8 cellular contexts compared by ENCODE assay signal in the genomic region with DNA sequence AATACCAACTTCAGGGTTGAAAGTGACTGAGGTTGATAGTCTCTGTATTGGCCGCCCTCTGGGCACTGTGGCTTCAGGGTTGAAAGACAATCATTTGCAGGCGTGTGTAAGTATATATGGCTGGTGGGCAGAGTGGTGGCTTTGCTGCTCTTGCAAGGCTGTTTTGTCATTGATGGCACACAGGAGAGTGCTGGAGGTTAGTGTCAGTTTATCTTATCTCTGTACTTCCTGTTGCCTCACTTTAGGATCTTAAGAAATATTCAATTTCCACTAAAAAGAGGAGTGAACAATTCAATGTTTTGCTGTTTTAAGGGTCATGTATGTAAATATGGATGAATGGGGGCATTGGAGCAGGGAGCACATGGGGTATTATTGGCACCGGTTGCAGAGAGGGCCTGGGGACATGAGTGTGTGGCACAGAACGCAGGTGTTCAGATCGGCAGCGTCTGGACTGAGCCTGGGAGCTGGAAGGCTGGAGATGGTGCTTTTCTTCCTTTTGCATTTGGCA. TPM values are rescaled to one million over a fixed set of nuclear protein-coding genes. Genes with fewer than 3 reads are reported as not detected.
DNase-seq lines count a peak whose midpoint lies in the region; ATAC-seq, FAIRE-seq and TF ChIP-seq lines count a peak whose summit lies in the region.

No MANE protein-coding gene starts in this region.

- no peak overlapping the region for H2AFZ ChIP-seq in astrocyte (ENCODE audit: low read depth, low read length)
- no peak overlapping the region for H2AFZ ChIP-seq in neural progenitor cell (replicated peaks)

- TF ChIP-seq CTCF in NB4 (IDR thresholded peaks at IDR 0.05; ENCODE audit: low read depth, low read length) (no peak), astrocyte (IDR thresholded peaks at IDR 0.05; ENCODE audit: insufficient read depth, low read depth, low read length) (no peak), stomach (IDR thresholded peaks at IDR 0.05) (no peak), neural progenitor cell (IDR thresholded peaks at IDR 0.05) (no peak)

- H3K9me3 ChIP-seq in astrocyte (ENCODE audit: insufficient read depth, low read depth, low read length) (no peaks in the 10 kb centered on the region), stomach (no peaks in the 10 kb centered on the region), neural progenitor cell (ENCODE audit: low read depth) (no peaks in the 10 kb centered on the region)

- peak; percentile 67 for DNase-seq in activated CD8-positive, alpha-beta memory T cell treated with anti-CD3 and anti-CD28 coated beads for 24 hours
- DNase-seq in activated CD8-positive, alpha-beta memory T cell treated with anti-CD3 and anti-CD28 coated beads, Interleukin-2, amount 50 U/mL, for 4 hours: no peak
- DNase-seq in NB4 (ENCODE audit: low read depth): peak; percentile 98
- DNase-seq in astrocyte (ENCODE audit: low read depth): no peak
- DNase-seq in stomach: no peak
- DNase-seq in NCI-H524 treated with DMSO at 0.1 percent for 48 hours (lab: John Stamatoyannopoulos, UW): no peak
- no peak for DNase-seq in neural progenitor cell (ENCODE audit: low spot score)

- H3F3A ChIP-seq in neural progenitor cell (ENCODE audit: low read depth): no peaks in the 10 kb centered on the region

- H3K4me1 Mint-ChIP-seq in astrocyte (ENCODE audit: low read depth, unreplicated experiment): peaks cover 42% of the 10 kb centered on the region
- peaks cover 21% of the 10 kb centered on the region for H3K4me1 Mint-ChIP-seq in neural progenitor cell

- H3K4me1 ChIP-seq in astrocyte (ENCODE audit: insufficient read depth, low read length) (peaks cover 12% of the 10 kb centered on the region), stomach (peaks cover 28 to 77% (median 53%) of the 10 kb centered on the region in 4 donors), neural progenitor cell (peaks cover 30% of the 10 kb centered on the region)

- no peak for FAIRE-seq in astrocyte (lab: Jason Lieb, UNC)

- intact Hi-C loops in stomach (cut with DNase I; ENCODE audit: low total_unique reads): no loop called here

- H4K20me1 ChIP-seq in astrocyte (ENCODE audit: insufficient read depth, low read length): peaks cover 89% of the 10 kb centered on the region
- peaks cover 68% of the 10 kb centered on the region for H4K20me1 ChIP-seq in neural progenitor cell (ENCODE audit: low read depth)

- H3K4me2 ChIP-seq in astrocyte (ENCODE audit: low read length) (peak overlapping the region; percentile 20), neural progenitor cell (no peak overlapping the region)

- ATAC-seq in GM21737 (IDR thresholded peaks at IDR 0.05; ENCODE audit: unreplicated experiment): no peak

- TF ChIP-seq POLR2A in NB4 (IDR thresholded peaks at IDR 0.05; ENCODE audit: extremely low read depth, insufficient read length): peak; percentile 32
- TF ChIP-seq POLR2A in stomach (IDR thresholded peaks at IDR 0.05): no peak

- 45 to 76% (median 62%) methylated on average over 6 of the region's 6 CpGs for WGBS in stomach, 5 donors

- peak overlapping the region; percentile 56 for H3K4me3 ChIP-seq in NB4 (ENCODE audit: low read depth, low read length)
- no peak overlapping the region for H3K4me3 ChIP-seq in astrocyte (ENCODE audit: insufficient read depth, low read depth, low read length)
- no peak overlapping the region for H3K4me3 ChIP-seq in stomach
- no peak overlapping the region for H3K4me3 ChIP-seq in neural progenitor cell

- H3K27ac Mint-ChIP-seq in astrocyte (ENCODE audit: unreplicated experiment) (no peak overlapping the region), neural progenitor cell (no peak overlapping the region)

- H3K9ac ChIP-seq in astrocyte (ENCODE audit: low read length) (no peak overlapping the region), neural progenitor cell (no peak overlapping the region)

- no peak for TF ChIP-seq EP300 in stomach (IDR thresholded peaks at IDR 0.05)

- H3K27me3 ChIP-seq in astrocyte (ENCODE audit: insufficient read depth, low read length) (no peaks in the 10 kb centered on the region), stomach (no peaks in the 10 kb centered on the region), neural progenitor cell (no peaks in the 10 kb centered on the region)

- no peaks in the 10 kb centered on the region for H3K36me3 ChIP-seq in astrocyte (ENCODE audit: insufficient read depth, low read length)
- no peaks in the 10 kb centered on the region for H3K36me3 ChIP-seq in stomach
- H3K36me3 ChIP-seq in neural progenitor cell: no peaks in the 10 kb centered on the region

- H3K9me3 Mint-ChIP-seq in astrocyte (ENCODE audit: unreplicated experiment) (no peaks in the 10 kb centered on the region), neural progenitor cell (peaks cover 14% of the 10 kb centered on the region)

- H3K36me3 Mint-ChIP-seq in astrocyte (ENCODE audit: low read depth, unreplicated experiment) (peaks cover 4% of the 10 kb centered on the region), neural progenitor cell (peaks cover 32% of the 10 kb centered on the region)

- H3K4me3 Mint-ChIP-seq in astrocyte (ENCODE audit: unreplicated experiment) (no peak overlapping the region), neural progenitor cell (no peak overlapping the region)

- no peak overlapping the region for H3K27ac ChIP-seq in astrocyte (ENCODE audit: low read depth, low read length)
- peak overlapping the region in 4 of 5 donors; percentile 46 to 84 (median 68) for H3K27ac ChIP-seq in stomach
- H3K27ac ChIP-seq in neural progenitor cell: no peak overlapping the region

- H3K27me3 Mint-ChIP-seq in astrocyte (ENCODE audit: low read depth, unreplicated experiment) (no peaks in the 10 kb centered on the region), neural progenitor cell (ENCODE audit: insufficient read depth, low read depth) (peaks cover 3% of the 10 kb centered on the region)

- H3K79me2 ChIP-seq in astrocyte (ENCODE audit: insufficient read depth, low read length): peaks cover 97% of the 10 kb centered on the region
- H3K79me2 ChIP-seq in neural progenitor cell (ENCODE audit: low read depth): peaks cover 97% of the 10 kb centered on the region

RNA-seq across cellular contexts. Expression of a gene that starts 51.5 kb away (rescaled TPM):
- 61.6 and 62.9 TPM in 2 replicates for total RNA-seq in astrocyte
- 10 to 100 TPM; 27.0 to 88.9 (median 40.3) TPM for total RNA-seq in stomach
- polyA plus RNA-seq in stomach: 10 to 100 TPM; 23.1 to 61.6 (median 45.5) TPM
- total RNA-seq in neural progenitor cell (ENCODE audit: low replicate concordance): 26.2 and 32.8 TPM in 2 replicates

Comparison
In these comparisons a context has a peak if more than half of its experiments do, and no peak if none do; other contexts are left out.
1. DNase-seq: peak in activated CD8-positive, alpha-beta memory T cell treated with anti-CD3 and anti-CD28 coated beads for 24 hours (single experiment) and NB4 (single experiment); none in activated CD8-positive, alpha-beta memory T cell treated with anti-CD3 and anti-CD28 coated beads, Interleukin-2, amount 50 U/mL, for 4 hours (single experiment), astrocyte (single experiment), stomach (single experiment), NCI-H524 treated with DMSO at 0.1 percent for 48 hours (single experiment) and neural progenitor cell (single experiment).
2. H3K27ac ChIP-seq: peak in stomach (4 of 5); none in astrocyte (single experiment) and neural progenitor cell (single experiment).